18 cellular contexts compared by ENCODE assay signal in the genomic region with DNA sequence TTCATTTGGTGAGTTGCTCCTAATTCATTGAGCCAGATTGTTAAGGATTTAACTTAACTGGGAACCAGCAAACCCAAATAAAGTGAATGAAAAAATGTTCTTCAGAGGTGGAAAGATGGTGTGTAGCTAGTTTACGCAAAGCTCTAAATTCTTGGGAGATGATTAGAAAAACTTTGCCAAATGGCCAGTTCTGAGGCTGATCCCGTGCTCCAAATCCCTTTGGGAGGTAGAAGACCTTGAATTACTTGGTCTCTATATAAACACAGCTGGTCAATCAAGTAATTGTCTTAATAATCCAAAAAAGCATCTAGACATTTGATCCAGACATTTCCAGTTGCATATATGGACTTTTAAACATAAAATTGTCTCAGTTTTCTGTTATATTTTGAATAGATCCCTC. TPM values are rescaled to one million over a fixed set of nuclear protein-coding genes. Genes with fewer than 3 reads are reported as not detected.
"Had no signal": no experiment of that assay in that cellular context is flagged by ENCODE, and none has a peak within 500 bp of the region (broad histone marks: within the 10 kb centered on the region; RNA-seq: fewer than 3 reads in every experiment).

No MANE protein-coding gene starts in this region.

- ATAC-seq: activated CD8-positive, alpha-beta memory T cell treated with anti-CD3 and anti-CD28 coated beads, Interleukin-2, amount 10 ng/mL, durations not matched to agents 7 days and 5 days; lower lobe of right lung; pancreas had no signal

- H3K4me3 Mint-ChIP-seq: activated CD8-positive, alpha-beta memory T cell treated with anti-CD3 and anti-CD28 coated beads, Interleukin-2, amount 10 ng/mL, durations not matched to agents 7 days and 5 days; activated naive CD4-positive, alpha-beta T cell treated with anti-CD3 and anti-CD28 coated beads, Interleukin-2, amount 50 U/mL, for 24 hours; activated T-cell treated with anti-CD3 and anti-CD28 coated beads, Interleukin-2, amount 50 U/mL, for 24 hours had no signal

- H3K36me3 ChIP-seq: colonic mucosa, lower lobe of right lung, pancreas, stomach, thoracic aorta had no signal

- DNase-seq: activated CD4-positive, alpha-beta T cell treated with anti-CD3 and anti-CD28 coated beads, Interleukin-2, amount 50 U/mL, for 4 hours; activated CD4-positive, CD25-positive, alpha-beta regulatory T cell; activated CD8-positive, alpha-beta memory T cell treated with anti-CD3 and anti-CD28 coated beads, Interleukin-2, amount 10 ng/mL, durations not matched to agents 7 days and 5 days; activated effector memory CD4-positive, alpha-beta T cell treated with Interleukin-2 at 50 U/mL for 16 hours; activated T-cell treated with anti-CD3 and anti-CD28 coated beads, Interleukin-2, amount 50 U/mL, for 24 hours; caudate nucleus; colonic mucosa; hippocampal formation; lower lobe of right lung; midbrain; pancreas; small intestine; stomach had no signal

- H3K27me3 Mint-ChIP-seq: activated naive CD4-positive, alpha-beta T cell treated with anti-CD3 and anti-CD28 coated beads, Interleukin-2, amount 50 U/mL, for 24 hours; activated T-cell treated with anti-CD3 and anti-CD28 coated beads, Interleukin-2, amount 50 U/mL, for 24 hours had no signal

- H3K4me1 ChIP-seq: colonic mucosa, lower lobe of right lung, pancreas, stomach had no signal

- H3K4me3 ChIP-seq: colonic mucosa, lower lobe of right lung, pancreas, stomach, thoracic aorta had no signal

- H3K27me3 ChIP-seq: colonic mucosa, pancreas, stomach had no signal

- H3K9me3 Mint-ChIP-seq: activated naive CD4-positive, alpha-beta T cell treated with anti-CD3 and anti-CD28 coated beads, Interleukin-2, amount 50 U/mL, for 24 hours; activated T-cell treated with anti-CD3 and anti-CD28 coated beads, Interleukin-2, amount 50 U/mL, for 24 hours had no signal

- H3K9me3 ChIP-seq: colonic mucosa, lower lobe of right lung, pancreas, stomach, thoracic aorta had no signal

- H3K27ac Mint-ChIP-seq: activated CD8-positive, alpha-beta memory T cell treated with anti-CD3 and anti-CD28 coated beads, Interleukin-2, amount 10 ng/mL, durations not matched to agents 7 days and 5 days; activated naive CD4-positive, alpha-beta T cell treated with anti-CD3 and anti-CD28 coated beads, Interleukin-2, amount 50 U/mL, for 24 hours; activated T-cell treated with anti-CD3 and anti-CD28 coated beads, Interleukin-2, amount 50 U/mL, for 24 hours had no signal

- H3K27ac ChIP-seq: colonic mucosa, lower lobe of right lung, pancreas, stomach, thoracic aorta had no signal

- H3K36me3 Mint-ChIP-seq: activated CD8-positive, alpha-beta memory T cell treated with anti-CD3 and anti-CD28 coated beads, Interleukin-2, amount 10 ng/mL, durations not matched to agents 7 days and 5 days; activated naive CD4-positive, alpha-beta T cell treated with anti-CD3 and anti-CD28 coated beads, Interleukin-2, amount 50 U/mL, for 24 hours had no signal

RNA-seq across cellular contexts. Expression of a gene that starts 11.4 kb away (rescaled TPM):
- total RNA-seq: activated CD8-positive, alpha-beta memory T cell treated with anti-CD3 and anti-CD28 coated beads, Interleukin-2, amount 10 ng/mL, durations not matched to agents 7 days and 5 days; colonic mucosa; endothelial cell of umbilical vein; lower lobe of right lung; pancreas; renal cortical epithelial cell; stomach; thoracic aorta had no signal

RNA-seq across cellular contexts. Expression of a gene that starts 17.7 kb away (rescaled TPM):
- total RNA-seq: activated CD8-positive, alpha-beta memory T cell treated with anti-CD3 and anti-CD28 coated beads, Interleukin-2, amount 10 ng/mL, durations not matched to agents 7 days and 5 days; colonic mucosa; endothelial cell of umbilical vein; lower lobe of right lung; pancreas; renal cortical epithelial cell; stomach; thoracic aorta; ureter had no signal
